ENCODE assay signal across 13 cellular contexts in genomic region chr6:6905961-6906518, GRCh38.
"Had no signal": no experiment of that assay in that cellular context is flagged by ENCODE, and none has a peak within 500 bp of the region (broad histone marks: within the 10 kb centered on the region; RNA-seq: fewer than 3 reads in every experiment).

No MANE protein-coding gene starts in this region.

- H3K9me3 ChIP-seq: sigmoid colon, tibial artery had no signal

- H3K4me3 ChIP-seq: lung, sigmoid colon, tibial artery had no signal

- H3K36me3 ChIP-seq: sigmoid colon, tibial artery had no signal

- H3K27ac ChIP-seq: parathyroid adenoma, sigmoid colon, tibial artery had no signal

- DNase-seq: activated B cell treated with CpG ODN at 0.5 μM for 24 hours; activated CD4-positive, alpha-beta memory T cell treated with anti-CD3 and anti-CD28 coated beads, Interleukin-2, amount 10 ng/mL, durations not matched to agents 7 days and 5 days; activated CD4-positive, alpha-beta T cell treated with anti-CD3 and anti-CD28 coated beads for 48 hours; activated T-cell treated with anti-CD3 and anti-CD28 coated beads, Interleukin-2, amount 50 U/mL, for 1 hour; cerebellar nuclear complex; cortex of kidney; hypothalamus; sigmoid colon; stimulated activated CD4-positive, alpha-beta T cell treated with anti-CD3 and anti-CD28 coated beads, Interleukin-4, amount 100 ng/mL, for 4 hours; stimulated activated naive CD4-positive, alpha-beta T cell; tibial artery had no signal

- H3K4me1 ChIP-seq: parathyroid adenoma, sigmoid colon, tibial artery had no signal
